In genomic region chr1:12230549-12231275, GRCh38 we compare ENCODE assay signal across 1 cellular context.
A peak's percentile ranks its signal among the peaks of the same experiment; 100 is the strongest.
TF ChIP-seq lines count a peak whose summit lies in the region.

No MANE protein-coding gene starts in this region.

TF ChIP-seq in HepG2, 621 proteins besides CTCF, POLR2A, EP300 and RAD21 (continued from another document):
- no peak for TF ChIP-seq PRDM10 (CRISPR knock-in tag; IDR thresholded peaks at IDR 0.05; ENCODE audit: low read depth)
- TF ChIP-seq HIC2 (CRISPR knock-in tag; IDR thresholded peaks at IDR 0.05; ENCODE audit: low read depth) = peak; percentile 89
- no peak for TF ChIP-seq KDM6A (CRISPR knock-in tag; IDR thresholded peaks at IDR 0.05; ENCODE audit: low read depth)
- no peak for TF ChIP-seq ZNF766 (CRISPR knock-in tag; IDR thresholded peaks at IDR 0.05; ENCODE audit: borderline replicate concordance)
- peak; percentile 9; the same call in 1 of the 2 replicates for TF ChIP-seq ZNF768 (CRISPR knock-in tag; IDR thresholded peaks at IDR 0.05)
- no peak for TF ChIP-seq ZNF318 (CRISPR knock-in tag; IDR thresholded peaks at IDR 0.05)
- 0 out of 2 replicates have a peak, but pooled peaks have one; percentile 5 for TF ChIP-seq ZFP91 (CRISPR knock-in tag; IDR thresholded peaks at IDR 0.05; ENCODE audit: borderline replicate concordance)
- TF ChIP-seq HMGXB3 (CRISPR knock-in tag; IDR thresholded peaks at IDR 0.05; ENCODE audit: borderline replicate concordance) = no peak
- TF ChIP-seq ZNF136 (CRISPR knock-in tag; IDR thresholded peaks at IDR 0.05; ENCODE audit: low read depth) = no peak
- TF ChIP-seq NKX3-1 (CRISPR knock-in tag; IDR thresholded peaks at IDR 0.05) = no peak
- 0 out of 2 replicates have a peak, but pooled peaks have one; percentile 16 for TF ChIP-seq GATAD2A (CRISPR knock-in tag; IDR thresholded peaks at IDR 0.05)
- TF ChIP-seq ARNT2 (CRISPR knock-in tag; IDR thresholded peaks at IDR 0.05; ENCODE audit: low read depth) = no peak
- TF ChIP-seq KLF11 (CRISPR knock-in tag; IDR thresholded peaks at IDR 0.05) = no peak
- TF ChIP-seq ZNF235 (CRISPR knock-in tag; IDR thresholded peaks at IDR 0.05; ENCODE audit: borderline replicate concordance) = no peak
- no peak for TF ChIP-seq MAFK (conservative IDR thresholded peaks at IDR 0.05 in 1 of 2, IDR thresholded peaks at IDR 0.05 in 1 of 2; ENCODE audit: low read length in 2 of 2)
- no peak for TF ChIP-seq ZNF510 (CRISPR knock-in tag; IDR thresholded peaks at IDR 0.05; ENCODE audit: low read depth)
- 0 out of 2 replicates have a peak, but pooled peaks have one; percentile 16 for TF ChIP-seq KLF15 (CRISPR knock-in tag; IDR thresholded peaks at IDR 0.05; ENCODE audit: borderline replicate concordance)
- TF ChIP-seq TP53 (CRISPR knock-in tag; conservative IDR thresholded peaks at IDR 0.05) = no peak
- TF ChIP-seq ASH2L (IDR thresholded peaks at IDR 0.05; ENCODE audit: insufficient read length, low read depth, low read length) = peak; percentile 8
- no peak for TF ChIP-seq SMAD1 (CRISPR knock-in tag; IDR thresholded peaks at IDR 0.05; ENCODE audit: borderline replicate concordance, low read depth)
- TF ChIP-seq ATAD3A (CRISPR knock-in tag; IDR thresholded peaks at IDR 0.05) = no peak
- no peak for TF ChIP-seq PHF21A (CRISPR knock-in tag; IDR thresholded peaks at IDR 0.05)
- no peak for TF ChIP-seq THRA (CRISPR knock-in tag; IDR thresholded peaks at IDR 0.05; ENCODE audit: borderline replicate concordance)
- TF ChIP-seq PRDM4 (CRISPR knock-in tag; IDR thresholded peaks at IDR 0.05; ENCODE audit: borderline replicate concordance) = no peak
